Comparison of ENCODE assay signal across 23 cellular contexts in genomic region chr17:31408586-31408985, GRCh38. TPM values are rescaled to one million over a fixed set of nuclear protein-coding genes. Genes with fewer than 3 reads are reported as not detected.
DNase-seq lines count a peak whose midpoint lies in the region; ATAC-seq and TF ChIP-seq lines count a peak whose summit lies in the region.
"Had no signal": no experiment of that assay in that cellular context is flagged by ENCODE, and none has a peak within 500 bp of the region (broad histone marks: within the 10 kb centered on the region; RNA-seq: fewer than 3 reads in every experiment).

No MANE protein-coding gene starts in this region.

- H3K18ac ChIP-seq in trophoblast cell (ENCODE audit: low read length): no peak overlapping the region

- no peaks in the 10 kb centered on the region for H3K79me2 ChIP-seq in trophoblast cell (ENCODE audit: control insufficient read depth, insufficient read depth, low read length, poor library complexity)

- no peak for TF ChIP-seq CTCF in right lobe of liver (IDR thresholded peaks at IDR 0.05)

- no peaks in the 10 kb centered on the region for H3K9me3 Mint-ChIP-seq in stimulated activated effector memory CD8-positive, alpha-beta T cell treated with anti-CD3 and anti-CD28 coated beads, Interleukin-12 subunit alpha, Interleukin-12 subunit beta, amount 100 ng/mL, for 72 hours
- no peaks in the 10 kb centered on the region for H3K9me3 Mint-ChIP-seq in activated naive CD4-positive, alpha-beta T cell treated with anti-CD3 and anti-CD28 coated beads, Interleukin-2, amount 10 ng/mL, durations not matched to agents 7 days and 5 days
- H3K9me3 Mint-ChIP-seq: CD8-positive, alpha-beta T cell had no signal

- no peak overlapping the region for H2AFZ ChIP-seq in trophoblast cell (ENCODE audit: insufficient read depth, low read length, poor library complexity)

- H3K79me1 ChIP-seq in trophoblast cell (ENCODE audit: low read length): no peaks in the 10 kb centered on the region

- no peak overlapping the region for H2BK5ac ChIP-seq in trophoblast cell (ENCODE audit: low read depth, low read length, poor library complexity)

- H3K4ac ChIP-seq in trophoblast cell (ENCODE audit: low read depth, low read length): no peak overlapping the region

- H3K36me3 Mint-ChIP-seq in stimulated activated effector memory CD8-positive, alpha-beta T cell treated with anti-CD3 and anti-CD28 coated beads, Interleukin-12 subunit alpha, Interleukin-12 subunit beta, amount 100 ng/mL, for 72 hours: no peaks in the 10 kb centered on the region
- no peaks in the 10 kb centered on the region for H3K36me3 Mint-ChIP-seq in activated naive CD4-positive, alpha-beta T cell treated with anti-CD3 and anti-CD28 coated beads, Interleukin-2, amount 10 ng/mL, durations not matched to agents 7 days and 5 days
- H3K36me3 Mint-ChIP-seq: CD8-positive, alpha-beta T cell had no signal

- CTCF ChIA-PET in activated naive CD4-positive, alpha-beta T cell treated with anti-CD3 and anti-CD28 coated beads, Interleukin-2, amount 10 ng/mL, durations not matched to agents 7 days and 5 days (lab: Charles Lee): no interaction called here

- H4K91ac ChIP-seq in trophoblast cell (ENCODE audit: low read depth, low read length): no peak overlapping the region

- H3K4me1 ChIP-seq in BLaER1 (peaks cover 14% of the 10 kb centered on the region), right lobe of liver (no peaks in the 10 kb centered on the region), trophoblast cell (ENCODE audit: control insufficient read depth in 1 of 2, insufficient read depth in 2 of 2, low read length in 2 of 2) (peaks cover 5 to 17% of the 10 kb centered on the region in 2 experiments)
- H3K4me1 ChIP-seq: Caco-2 had no signal

- H3K36me3 ChIP-seq in BLaER1: no peaks in the 10 kb centered on the region
- no peaks in the 10 kb centered on the region for H3K36me3 ChIP-seq in right lobe of liver
- no peaks in the 10 kb centered on the region for H3K36me3 ChIP-seq in trophoblast cell (ENCODE audit: control insufficient read depth in 1 of 2, insufficient read depth in 2 of 2, low read length in 2 of 2)
- H3K36me3 ChIP-seq: SJSA1 had no signal

- H3K27me3 ChIP-seq in BLaER1 (no peaks in the 10 kb centered on the region), right lobe of liver (no peaks in the 10 kb centered on the region), trophoblast cell (ENCODE audit: insufficient read depth, low read length) (no peaks in the 10 kb centered on the region)
- H3K27me3 ChIP-seq: SJSA1 had no signal

- no peak overlapping the region for H3K4me3 Mint-ChIP-seq in stimulated activated effector memory CD8-positive, alpha-beta T cell treated with anti-CD3 and anti-CD28 coated beads, Interleukin-12 subunit alpha, Interleukin-12 subunit beta, amount 100 ng/mL, for 72 hours
- no peak overlapping the region for H3K4me3 Mint-ChIP-seq in activated naive CD4-positive, alpha-beta T cell treated with anti-CD3 and anti-CD28 coated beads, Interleukin-2, amount 10 ng/mL, durations not matched to agents 7 days and 5 days
- H3K4me3 Mint-ChIP-seq: CD8-positive, alpha-beta T cell had no signal

- peaks cover 9% of the 10 kb centered on the region for H3K4me1 Mint-ChIP-seq in stimulated activated effector memory CD8-positive, alpha-beta T cell treated with anti-CD3 and anti-CD28 coated beads, Interleukin-12 subunit alpha, Interleukin-12 subunit beta, amount 100 ng/mL, for 72 hours
- no peaks in the 10 kb centered on the region for H3K4me1 Mint-ChIP-seq in activated naive CD4-positive, alpha-beta T cell treated with anti-CD3 and anti-CD28 coated beads, Interleukin-2, amount 10 ng/mL, durations not matched to agents 7 days and 5 days

- DNase-seq in caudate nucleus (lab: John Stamatoyannopoulos, UW) (peak in 1 of 61 donors; percentile 9), islet precursor cell (peak; percentile 48), Ammon's horn (ENCODE audit: low spot score) (no peak), right lobe of liver (no peak), trophoblast cell (no peak)
- DNase-seq in stimulated activated effector memory CD8-positive, alpha-beta T cell treated with anti-CD3 and anti-CD28 coated beads, Interleukin-12 subunit alpha, Interleukin-12 subunit beta, amount 100 ng/mL, for 72 hours (ENCODE audit: low spot score in 2 of 2): no peak
- DNase-seq in activated naive CD4-positive, alpha-beta T cell treated with anti-CD3 and anti-CD28 coated beads, Interleukin-2, amount 10 ng/mL, durations not matched to agents 7 days and 5 days: no peak
- DNase-seq: CD8-positive, alpha-beta T cell; DMS79 treated with DMSO at 0.1 percent for 48 hours; GF-D8; NCI-H1092; NCI-H1417 treated with DMSO at 0.1 percent for 48 hours; NCI-H1694 treated with DMSO at 0.1 percent for 48 hours; NCI-H2081; NCI-H2227 treated with DMSO at 0.1 percent for 48 hours; NCI-H526 treated with DMSO at 0.1 percent for 48 hours; Right ventricle myocardium superior; RPMI8226 had no signal

- H2AK5ac ChIP-seq in trophoblast cell (ENCODE audit: low read length): no peak overlapping the region

- H3K9ac ChIP-seq in BLaER1 (no peak overlapping the region), trophoblast cell (ENCODE audit: low read length) (no peak overlapping the region)

- no peak overlapping the region for H4K8ac ChIP-seq in trophoblast cell (ENCODE audit: low read depth, low read length)

- H4K12ac ChIP-seq in trophoblast cell (ENCODE audit: low read depth, low read length): no peak overlapping the region

- H3K27me3 Mint-ChIP-seq in activated naive CD4-positive, alpha-beta T cell treated with anti-CD3 and anti-CD28 coated beads, Interleukin-2, amount 10 ng/mL, durations not matched to agents 7 days and 5 days: peaks cover 21% of the 10 kb centered on the region

- H3K27ac ChIP-seq in BLaER1: no peak overlapping the region
- H3K27ac ChIP-seq in caudate nucleus (ENCODE audit: low read depth, low read length): peak overlapping the region; percentile 48
- no peak overlapping the region for H3K27ac ChIP-seq in right lobe of liver
- H3K27ac ChIP-seq in trophoblast cell (ENCODE audit: low read depth, low read length): no peak overlapping the region
- H3K27ac ChIP-seq: C4-2B, SJSA1 had no signal

- H3K27ac Mint-ChIP-seq in stimulated activated effector memory CD8-positive, alpha-beta T cell treated with anti-CD3 and anti-CD28 coated beads, Interleukin-12 subunit alpha, Interleukin-12 subunit beta, amount 100 ng/mL, for 72 hours: peak overlapping the region; percentile 24
- H3K27ac Mint-ChIP-seq in activated naive CD4-positive, alpha-beta T cell treated with anti-CD3 and anti-CD28 coated beads, Interleukin-2, amount 10 ng/mL, durations not matched to agents 7 days and 5 days: no peak overlapping the region
- H3K27ac Mint-ChIP-seq: CD8-positive, alpha-beta T cell had no signal

- no peak overlapping the region for H3K4me3 ChIP-seq in BLaER1
- no peak overlapping the region for H3K4me3 ChIP-seq in right lobe of liver
- H3K4me3 ChIP-seq in trophoblast cell (ENCODE audit: low read depth, low read length): no peak overlapping the region
- H3K4me3 ChIP-seq: SJSA1 had no signal

- H2BK12ac ChIP-seq in trophoblast cell (ENCODE audit: low read length): no peak overlapping the region

- WGBS in right lobe of liver (ENCODE audit: insufficient coverage, low coverage, low lambda C conversion rate, missing lambda C conversion rate): 74% methylated on average over 4 of the region's 4 CpGs
- WGBS in trophoblast cell (ENCODE audit: extremely low coverage, insufficient coverage, insufficient read length): no CpG with 5 or more reads among the region's 4 CpGs

- intact Hi-C loops in right lobe of liver (cut with DNase I): no loop called here

- no peak for ATAC-seq in stimulated activated effector memory CD8-positive, alpha-beta T cell treated with anti-CD3 and anti-CD28 coated beads, Interleukin-12 subunit alpha, Interleukin-12 subunit beta, amount 100 ng/mL, for 72 hours
- no peak for ATAC-seq in right lobe of liver
- ATAC-seq: CD8-positive, alpha-beta T cell; HCT116 had no signal

- TF ChIP-seq POLR2A in right lobe of liver (IDR thresholded peaks at IDR 0.05): no peak

- H3K9me3 ChIP-seq in BLaER1 (no peaks in the 10 kb centered on the region), right lobe of liver (no peaks in the 10 kb centered on the region), trophoblast cell (ENCODE audit: insufficient read depth, low read depth, low read length) (peaks cover 3% of the 10 kb centered on the region)
- H3K9me3 ChIP-seq: Caco-2, SJSA1 had no signal

- H2BK120ac ChIP-seq in trophoblast cell (ENCODE audit: insufficient read depth, low read length, poor library complexity): no peak overlapping the region

- H3K14ac ChIP-seq in trophoblast cell (ENCODE audit: low read length): no peak overlapping the region

- peak overlapping the region; percentile 30; the same call in 1 of the 2 replicates for H3K4me2 ChIP-seq in BLaER1
- H3K4me2 ChIP-seq in trophoblast cell (ENCODE audit: low read length): no peak overlapping the region

- H3K23ac ChIP-seq in trophoblast cell (ENCODE audit: low read length): no peak overlapping the region

- H4K20me1 ChIP-seq in BLaER1: no peaks in the 10 kb centered on the region

RNA-seq across cellular contexts. Expression of gene RAB11FIP4, which starts 17.1 kb away (rescaled TPM):
- 1 to 10 TPM; 3.5 to 6.6 (median 4.6) TPM for total RNA-seq in right lobe of liver
- polyA plus RNA-seq in trophoblast cell (2013): 83.8 and 85.8 TPM in 2 replicates
